ENCODE assay signal across 8 cellular contexts in the genomic region with DNA sequence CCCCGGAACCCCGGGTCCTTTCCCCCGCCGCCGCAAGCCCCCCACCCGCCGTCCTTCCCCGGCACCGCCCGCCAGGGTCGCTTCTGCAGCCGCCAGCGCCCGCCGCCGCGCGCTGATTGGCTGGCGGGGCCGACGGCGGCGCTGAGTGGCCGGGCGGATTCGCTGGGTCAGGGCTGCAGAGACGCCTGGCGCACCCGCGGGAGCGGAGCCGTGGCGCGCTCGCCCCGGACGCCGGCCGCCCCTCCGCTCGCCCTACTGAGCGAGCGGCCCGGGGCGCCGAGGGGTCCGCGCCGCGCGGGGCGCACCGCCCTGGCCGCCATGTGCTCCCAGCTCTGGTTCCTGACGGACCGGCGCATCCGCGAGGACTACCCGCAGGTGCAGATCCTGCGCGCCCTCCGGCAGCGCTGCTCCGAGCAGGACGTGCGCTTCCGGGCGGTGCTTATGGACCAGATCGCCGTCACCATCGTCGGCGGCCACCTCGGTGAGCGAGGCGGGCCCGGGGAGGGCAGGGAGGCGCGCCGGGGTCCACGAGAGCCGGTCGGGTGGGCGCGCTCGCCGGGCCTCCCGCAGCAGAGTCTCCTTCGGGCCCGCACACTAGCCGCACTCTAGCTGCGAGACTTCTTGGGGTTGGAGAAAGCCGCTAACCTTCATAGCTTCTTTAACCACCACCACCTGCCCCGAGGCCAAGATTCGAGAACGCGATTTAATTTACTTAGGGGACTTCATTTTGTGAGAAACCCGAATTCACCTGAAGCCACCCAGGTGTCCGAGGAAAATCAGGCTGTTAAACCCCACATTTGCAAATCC. TPM values are rescaled to one million over a fixed set of nuclear protein-coding genes. Genes with fewer than 3 reads are reported as not detected.
A peak's percentile ranks its signal among the peaks of the same experiment; 100 is the strongest.
DNase-seq lines count a peak whose midpoint lies in the region; ATAC-seq, FAIRE-seq and TF ChIP-seq lines count a peak whose summit lies in the region.

RIMKLA (plus strand) TSS at position 176 of the 807 bp plus-strand sequence; CDS start at position 319, 143 bp downstream.

- no peak for TF ChIP-seq POLR2A in breast epithelium (IDR thresholded peaks at IDR 0.05)

- FAIRE-seq in keratinocyte (lab: Jason Lieb, UNC): no peak

- no peaks in the 10 kb centered on the region for H3K79me2 ChIP-seq in keratinocyte (ENCODE audit: control insufficient read depth, insufficient read depth, low read length)

- H3K4me3 Mint-ChIP-seq in T-helper 1 cell treated with Interleukin-12 subunit alpha and Interleukin-12 subunit beta and Interleukin-4 antibody, amounts not matched to agents 30 μg/mL and 1 μg/mL, for 36 hours: peak within 1 kb of the TSS; percentile 76

- peak within 1 kb of the TSS; percentile 58 for H3K4me2 ChIP-seq in keratinocyte (ENCODE audit: control insufficient read depth, extremely low read depth, insufficient read depth, low read depth, low read length)

- H3K9ac ChIP-seq in ES-I3 (ENCODE audit: low read depth, low read length): peak within 1 kb of the TSS; percentile 83; the same call in 1 of the 2 replicates
- no peak within 1 kb of the TSS for H3K9ac ChIP-seq in keratinocyte (ENCODE audit: control insufficient read depth, extremely low read depth, insufficient read depth, low read length)

- H3K4me3 ChIP-seq in breast epithelium: peak within 1 kb of the TSS; percentile 48 to 75 (median 66)
- peak within 1 kb of the TSS; percentile 9 to 26 (median 22) for H3K4me3 ChIP-seq in keratinocyte (ENCODE audit: control insufficient read depth in 2 of 3, extremely low read depth in 1 of 3, insufficient read depth in 2 of 3, low read depth in 1 of 3, low read length in 3 of 3)

- no peaks in the 10 kb centered on the region for H4K20me1 ChIP-seq in keratinocyte (ENCODE audit: control insufficient read depth, extremely low read depth, insufficient read depth, low read length)

- peak; percentile 77 for DNase-seq in LoVo (ENCODE audit: low spot score)
- DNase-seq in breast epithelium (ENCODE audit: low spot score in 2 of 2): peak in 1 of 2 donors; percentile 27
- DNase-seq in keratinocyte (ENCODE audit: low read depth, low spot score): no peak
- peak; percentile 72 for DNase-seq in stimulated activated CD4-positive, alpha-beta T cell treated with anti-CD3 and anti-CD28 coated beads, Interleukin-15, amount 100 ng/mL, for 24 hours
- no peak for DNase-seq in mesenteric fat pad (ENCODE audit: low spot score)

- peaks cover 5% of the 10 kb centered on the region; the same call in 1 of the 2 replicates for H3K4me1 ChIP-seq in ES-I3 (ENCODE audit: insufficient read depth, low read length)
- H3K4me1 ChIP-seq in breast epithelium: peaks cover 0 to 5% of the 10 kb centered on the region in 2 donors
- H3K4me1 ChIP-seq in keratinocyte (ENCODE audit: control insufficient read depth, extremely low read depth, insufficient read depth, low read length): peaks cover 2% of the 10 kb centered on the region

- dilution Hi-C loops in keratinocyte (cut with MboI; ENCODE audit: extremely low pct_ligation_motif_present, low sequenced_read_pairs): no loop called here

- H3K27ac ChIP-seq in breast epithelium (no peak within 1 kb of the TSS), keratinocyte (ENCODE audit: control insufficient read depth, insufficient read depth, low read length) (no peak within 1 kb of the TSS)

- no peaks in the 10 kb centered on the region for H3K36me3 ChIP-seq in ES-I3 (ENCODE audit: insufficient read depth, low read length)
- H3K36me3 ChIP-seq in breast epithelium: no peaks in the 10 kb centered on the region
- H3K36me3 ChIP-seq in keratinocyte (ENCODE audit: control insufficient read depth in 2 of 2, extremely low read depth in 1 of 2, insufficient read depth in 2 of 2, low read length in 2 of 2): no peaks in the 10 kb centered on the region

- intact Hi-C loops in breast epithelium (cut with DNase I; ENCODE audit: low total_unique reads): loop anchor here (1.0 kb wide), 1 partner anchor 26 kb away; no protein-coding TSS in a partner anchor

- peaks cover 32% of the 10 kb centered on the region for H3K27me3 Mint-ChIP-seq in T-helper 1 cell treated with Interleukin-12 subunit alpha and Interleukin-12 subunit beta and Interleukin-4 antibody, amounts not matched to agents 30 μg/mL and 1 μg/mL, for 36 hours (ENCODE audit: low read depth)

- H3K27ac Mint-ChIP-seq in T-helper 1 cell treated with Interleukin-12 subunit alpha and Interleukin-12 subunit beta and Interleukin-4 antibody, amounts not matched to agents 30 μg/mL and 1 μg/mL, for 36 hours: no peak within 1 kb of the TSS

- peaks cover 0 to 11% of the 10 kb centered on the region in 2 donors for H3K27me3 ChIP-seq in breast epithelium
- H3K27me3 ChIP-seq in keratinocyte (ENCODE audit: control insufficient read depth, extremely low read depth, insufficient read depth, low read length): peaks cover 23% of the 10 kb centered on the region

- H3K9me3 Mint-ChIP-seq in T-helper 1 cell treated with Interleukin-12 subunit alpha and Interleukin-12 subunit beta and Interleukin-4 antibody, amounts not matched to agents 30 μg/mL and 1 μg/mL, for 36 hours: no peaks in the 10 kb centered on the region

- TF ChIP-seq CTCF in breast epithelium (IDR thresholded peaks at IDR 0.05): no peak
- no peak for TF ChIP-seq CTCF in keratinocyte (optimal IDR thresholded peaks at IDR 0.05 in 1 of 3, IDR thresholded peaks at IDR 0.05 in 1 of 3, conservative IDR thresholded peaks at IDR 0.05 in 1 of 3; ENCODE audit: extremely low read depth in 1 of 3, insufficient read depth in 2 of 3, low read length in 3 of 3)

- H3K9me1 ChIP-seq in keratinocyte (ENCODE audit: control insufficient read depth, extremely low read depth, insufficient read depth, low read length): no peaks in the 10 kb centered on the region

- H3K9me3 ChIP-seq in ES-I3 (ENCODE audit: control insufficient read depth, insufficient read depth, low read length) (no peaks in the 10 kb centered on the region), breast epithelium (no peaks in the 10 kb centered on the region), keratinocyte (ENCODE audit: control insufficient read depth, low read depth, low read length) (no peaks in the 10 kb centered on the region)

- peaks cover 1% of the 10 kb centered on the region for H3K36me3 Mint-ChIP-seq in T-helper 1 cell treated with Interleukin-12 subunit alpha and Interleukin-12 subunit beta and Interleukin-4 antibody, amounts not matched to agents 30 μg/mL and 1 μg/mL, for 36 hours (ENCODE audit: low read depth)

- H2AFZ ChIP-seq in keratinocyte (ENCODE audit: control insufficient read depth, low read length): peak within 1 kb of the TSS; percentile 43

- ATAC-seq in GM21723 (IDR thresholded peaks at IDR 0.05; ENCODE audit: unreplicated experiment): peak; percentile 92

- peaks cover 10% of the 10 kb centered on the region for H3K4me1 Mint-ChIP-seq in T-helper 1 cell treated with Interleukin-12 subunit alpha and Interleukin-12 subunit beta and Interleukin-4 antibody, amounts not matched to agents 30 μg/mL and 1 μg/mL, for 36 hours (ENCODE audit: low read depth)

RNA-seq across cellular contexts. Expression of gene RIMKLA, which starts in this region (rescaled TPM):
- total RNA-seq in breast epithelium (under 1 TPM; 0.32 to 0.73 (median 0.66) TPM), mesenteric fat pad (0.39 TPM)
- not detected in 3 replicates for polyA plus RNA-seq in keratinocyte
- polyA plus RNA-seq in keratinocyte (2011; ENCODE audit: low read depth): not detected
- 0.01 TPM in 1 of 2 replicates, not detected in the other for polyA plus RNA-seq in keratinocyte (2011; cell fraction: cytosol; rRNA removed)
- not detected in 2 replicates for polyA plus RNA-seq in keratinocyte (2011; cell fraction: nucleus; rRNA removed)
- 0.07 TPM in 1 of 2 replicates, not detected in the other for polyA plus RNA-seq in keratinocyte (2012; ENCODE audit: low replicate concordance)
- not detected in 3 replicates for polyA minus RNA-seq in keratinocyte
- polyA minus RNA-seq in keratinocyte (2011; cell fraction: cytosol; rRNA and poly(A)+ RNA removed): not detected
- not detected in 2 replicates for polyA minus RNA-seq in keratinocyte (2011; cell fraction: nucleus; rRNA and poly(A)+ RNA removed)

Comparison
In these comparisons a context has a peak if more than half of its experiments do, and no peak if none do; other contexts are left out.
1. DNase-seq: peak in LoVo (single experiment) and stimulated activated CD4-positive, alpha-beta T cell treated with anti-CD3 and anti-CD28 coated beads, Interleukin-15, amount 100 ng/mL, for 24 hours (single experiment); none in keratinocyte (single experiment) and mesenteric fat pad (single experiment).